ENCODE assay signal across 15 cellular contexts in genomic region chr2:74630454-74630853, GRCh38. TPM values are rescaled to one million over a fixed set of nuclear protein-coding genes. Genes with fewer than 3 reads are reported as not detected.
DNase-seq lines count a peak whose midpoint lies in the region; ATAC-seq, FAIRE-seq and TF ChIP-seq lines count a peak whose summit lies in the region.
"Not testable (repeated sequence)": the region's sequence is repeated elsewhere in the genome, so short reads cannot be mapped to it uniquely, and the experiment has no call there.
"Had no signal": no experiment of that assay in that cellular context is flagged by ENCODE, and none has a peak within 500 bp of the region (broad histone marks: within the 10 kb centered on the region; RNA-seq: fewer than 3 reads in every experiment).

No MANE protein-coding gene starts in this region.

- not testable (repeated sequence) for H3K4me2 ChIP-seq in K562 (ENCODE audit: insufficient read depth, low read length)

- not testable (repeated sequence) for H3K79me2 ChIP-seq in K562 (ENCODE audit: control insufficient read depth, insufficient read depth, low read length)

- CTCF ChIA-PET in HEK293 (lab: Yijun Ruan, JAX) = interaction anchor here (1.1 kb wide), 1 partner anchor 22 kb away, joined by 4 read pairs; no protein-coding TSS in a partner anchor
- CTCF ChIA-PET in K562 (lab: Yijun Ruan, JAX; ENCODE audit: low intra/inter-chr PET ratio) = not testable (repeated sequence)

- BruUV-seq in K562 (replicated peaks; lab: Mats Ljungman, UMichigan) = not testable (repeated sequence)

- POLR2A ChIA-PET in HEK293 (lab: Yijun Ruan, JAX); K562 (lab: Yijun Ruan, JAX): not testable (repeated sequence)

- H3K4me1 Mint-ChIP-seq in activated CD4-positive, alpha-beta T cell treated with anti-CD3 and anti-CD28 coated beads, Interleukin-2, amount 10 ng/mL, durations not matched to agents 24 days and 14 days = not testable (repeated sequence)

- not testable (repeated sequence) for H3K9ac ChIP-seq in K562 (ENCODE audit: insufficient read depth in 1 of 2, low read depth in 2 of 2, low read length in 2 of 2)

- TF ChIP-seq RAD21 in K562 (CRISPR knock-in tag; conservative IDR thresholded peaks at IDR 0.05 in 1 of 2, IDR thresholded peaks at IDR 0.05 in 1 of 2) = not testable (repeated sequence)

- H3K4me1 ChIP-seq in HEK293 (ENCODE audit: control insufficient read depth, insufficient read depth, low read length); K562 (replicated peaks in 1 of 2; ENCODE audit: control insufficient read depth in 2 of 2, insufficient read depth in 2 of 2, low read length in 2 of 2): not testable (repeated sequence)

- H3K9me3 ChIP-seq in HEK293 (ENCODE audit: control insufficient read depth, insufficient read depth, low read depth, low read length); K562 (replicated peaks; ENCODE audit: control insufficient read depth, insufficient read depth, low read depth, low read length): not testable (repeated sequence)

- not testable (repeated sequence) for H3K27ac ChIP-seq in HEK293 (ENCODE audit: extremely low read depth, low read depth, low read length); K562 (ENCODE audit: extremely low read depth, low read depth, low read length)

- H3K27ac Mint-ChIP-seq in activated CD4-positive, alpha-beta T cell treated with anti-CD3 and anti-CD28 coated beads, Interleukin-2, amount 10 ng/mL, durations not matched to agents 24 days and 14 days = not testable (repeated sequence)

- H3K27me3 ChIP-seq in K562 (ENCODE audit: control insufficient read depth in 2 of 2, insufficient read depth in 2 of 2, low read length in 2 of 2) = not testable (repeated sequence)

- intact Hi-C loops in activated CD4-positive, alpha-beta T cell treated with anti-CD3 and anti-CD28 coated beads, Interleukin-2, amount 10 ng/mL, durations not matched to agents 24 days and 14 days (cut with micrococcal nuclease); K562 (cut with micrococcal nuclease): not testable (repeated sequence)

- WGBS in K562 (ENCODE audit: insufficient coverage, low coverage, missing lambda C conversion rate) = 64% methylated on average over 3 of the region's 3 CpGs

- not testable (repeated sequence) for ATAC-seq in K562

- not testable (repeated sequence) for TF ChIP-seq EP300 in K562 (IDR thresholded peaks at IDR 0.05; ENCODE audit: low read length)

- not testable (repeated sequence) for H2AFZ ChIP-seq in K562 (ENCODE audit: low read depth, low read length)

- not testable (repeated sequence) for H3K9me3 Mint-ChIP-seq in activated CD4-positive, alpha-beta T cell treated with anti-CD3 and anti-CD28 coated beads, Interleukin-2, amount 10 ng/mL, durations not matched to agents 24 days and 14 days

- peaks cover 25% of the 10 kb centered on the region for H3K27me3 Mint-ChIP-seq in activated CD4-positive, alpha-beta T cell treated with anti-CD3 and anti-CD28 coated beads, Interleukin-2, amount 10 ng/mL, durations not matched to agents 24 days and 14 days

- DNase-seq in activated CD4-positive, alpha-beta T cell treated with anti-CD3 and anti-CD28 coated beads, Interleukin-2, amount 10 ng/mL, durations not matched to agents 24 days and 14 days = peak; percentile 26
- not testable (repeated sequence) for DNase-seq in K562 (ENCODE audit: extremely low read depth in 1 of 4, low spot score in 3 of 4)

- TF ChIP-seq POLR2A in K562 (conservative IDR thresholded peaks at IDR 0.05) = not testable (repeated sequence)

- not testable (repeated sequence) for H3K36me3 ChIP-seq in HEK293 (ENCODE audit: control insufficient read depth in 2 of 2, insufficient read depth in 1 of 2, low read length in 2 of 2); K562 (ENCODE audit: control insufficient read depth, insufficient read depth, low read length)

- H3K9me1 ChIP-seq in K562 (ENCODE audit: control insufficient read depth, insufficient read depth, low read length) = not testable (repeated sequence)

- H3K4me3 Mint-ChIP-seq in activated CD4-positive, alpha-beta T cell treated with anti-CD3 and anti-CD28 coated beads, Interleukin-2, amount 10 ng/mL, durations not matched to agents 24 days and 14 days = not testable (repeated sequence)

- not testable (repeated sequence) for H3K36me3 Mint-ChIP-seq in activated CD4-positive, alpha-beta T cell treated with anti-CD3 and anti-CD28 coated beads, Interleukin-2, amount 10 ng/mL, durations not matched to agents 24 days and 14 days (ENCODE audit: low read depth)

- H4K20me1 ChIP-seq in K562 (replicated peaks; ENCODE audit: control insufficient read depth, insufficient read depth, low read length) = not testable (repeated sequence)

- TF ChIP-seq CTCF in HEK293 (tag by site-specific recombination; IDR thresholded peaks at IDR 0.05); K562 (IDR thresholded peaks at IDR 0.05 in 2 of 3, conservative IDR thresholded peaks at IDR 0.05 in 1 of 3; ENCODE audit: insufficient read depth in 2 of 3, low read depth in 1 of 3, low read length in 3 of 3): not testable (repeated sequence)

- not testable (repeated sequence) for FAIRE-seq in K562 (lab: Jason Lieb, UNC)

- H3K4me3 ChIP-seq in HEK293 (ENCODE audit: low read depth, low read length); K562: not testable (repeated sequence)

- in situ Hi-C loops in K562 (cut with MboI) = not testable (repeated sequence)

TF ChIP-seq in HEK293, 187 proteins besides CTCF, POLR2A, EP300 and RAD21:
- TF ChIP-seq ZNF146 (tag by site-specific recombination; IDR thresholded peaks at IDR 0.05) = peak; percentile 91

TF ChIP-seq in K562, 482 proteins besides CTCF, POLR2A, EP300 and RAD21:
- peak; percentile 65 for TF ChIP-seq ZNF146 (CRISPR knock-in tag; IDR thresholded peaks at IDR 0.05; ENCODE audit: unreplicated experiment)
TF ChIP-seq in K562: peak in this region for 1; not testable (repeated sequence) for 481.

RNA-seq across cellular contexts. Expression of gene M1AP, which starts 17.7 kb away (rescaled TPM):
- not detected in 2 replicates for total RNA-seq in activated CD4-positive, alpha-beta T cell treated with anti-CD3 and anti-CD28 coated beads, Interleukin-2, amount 10 ng/mL, durations not matched to agents 24 days and 14 days
- total RNA-seq in K562 (2011; cell fraction: chromatin; rRNA removed; ENCODE audit: low replicate concordance) = not detected in 2 replicates
- not detected in 2 replicates for total RNA-seq in K562 (2011; cell fraction: nucleolus; rRNA removed)
- not detected in 2 replicates for total RNA-seq in K562 (2011; cell fraction: nucleoplasm; rRNA removed)
- total RNA-seq in K562 (2014; rRNA removed) (not detected in 2 replicates), K562 (2014; rRNA removed; fragmentation: Illumina TruSeq; extraction: Trizol) (0.10 TPM in 1 of 2 replicates, not detected in the other), K562 (2015; rRNA removed; fragmentation: Illumina TruSeq; extraction: Trizol) (0.19 and 0.33 TPM in 2 replicates), K562 (2021) (0.11 TPM in 1 of 2 replicates, not detected in the other)
- polyA plus RNA-seq in K562 (2011; rRNA removed) (0.05 TPM in 1 of 2 replicates, not detected in the other), K562 (2014; fragmentation: Illumina TruSeq; extraction: Trizol) (0.07 and 0.10 TPM in 2 replicates), K562 (2014; fragmentation: Nextera tagmentation; extraction: Ambion mirVana) (under 1 TPM; 0.06 to 0.15 TPM), K562 (2014; rRNA removed) (0.30 TPM in 1 of 2 replicates, not detected in the other)
- not detected in 2 replicates for polyA plus RNA-seq in K562 (2011; cell fraction: cytosol; rRNA removed)
- 0.07 and 0.10 TPM in 2 replicates for polyA plus RNA-seq in K562 (2011; cell fraction: nucleus; rRNA removed)
- 0.23 and 0.44 TPM in 2 replicates for polyA plus RNA-seq in K562 (2012)
- not detected in 2 replicates for polyA minus RNA-seq in K562 (2011; rRNA and poly(A)+ RNA removed)
- not detected in 2 replicates for polyA minus RNA-seq in K562 (2011; cell fraction: cytosol; rRNA and poly(A)+ RNA removed)
- polyA minus RNA-seq in K562 (2011; cell fraction: nucleus; rRNA and poly(A)+ RNA removed) = not detected in 2 replicates
- total RNA-seq: A172; A673; B cell; Caco-2; Calu3; CD4-positive, alpha-beta memory T cell; CD4-positive, alpha-beta T cell; CD4-positive, CD25-positive, alpha-beta regulatory T cell; CD8-positive, alpha-beta memory T cell; CD8-positive, alpha-beta T cell; Daoy had no signal
- polyA plus RNA-seq: A549; CD4-positive, CD25-positive, alpha-beta regulatory T cell had no signal

RNA-seq across cellular contexts. Expression of gene SEMA4F, which starts 23.6 kb away (rescaled TPM):
- total RNA-seq in activated CD4-positive, alpha-beta T cell treated with anti-CD3 and anti-CD28 coated beads, Interleukin-2, amount 10 ng/mL, durations not matched to agents 24 days and 14 days = 3.5 and 4.8 TPM in 2 replicates
- total RNA-seq in K562 (2011; cell fraction: chromatin; rRNA removed; ENCODE audit: low replicate concordance) = 0.56 and 1.1 TPM in 2 replicates
- total RNA-seq in K562 (2011; cell fraction: nucleolus; rRNA removed) = 0.83 and 0.92 TPM in 2 replicates
- total RNA-seq in K562 (2011; cell fraction: nucleoplasm; rRNA removed) = 0.88 and 1.2 TPM in 2 replicates
- 0.27 and 0.90 TPM in 2 replicates for total RNA-seq in K562 (2014; rRNA removed)
- 0.33 and 0.67 TPM in 2 replicates for total RNA-seq in K562 (2014; rRNA removed; fragmentation: Illumina TruSeq; extraction: Trizol)
- 0.33 and 0.60 TPM in 2 replicates for total RNA-seq in K562 (2015; rRNA removed; fragmentation: Illumina TruSeq; extraction: Trizol)
- 1.3 and 1.6 TPM in 2 replicates for total RNA-seq in K562 (2021)
- 0.30 and 0.79 TPM in 2 replicates for polyA plus RNA-seq in K562 (2011; rRNA removed)
- polyA plus RNA-seq in K562 (2011; cell fraction: cytosol; rRNA removed) = 0.27 and 0.95 TPM in 2 replicates
- polyA plus RNA-seq in K562 (2011; cell fraction: nucleus; rRNA removed) = 0.91 and 2.0 TPM in 2 replicates
- 0.68 and 1.8 TPM in 2 replicates for polyA plus RNA-seq in K562 (2012)
- polyA plus RNA-seq in K562 (2014; fragmentation: Illumina TruSeq; extraction: Trizol) = 0.43 and 0.61 TPM in 2 replicates
- polyA plus RNA-seq in K562 (2014; fragmentation: Nextera tagmentation; extraction: Ambion mirVana) = under 1 TPM; 0.08 to 0.18 TPM
- polyA plus RNA-seq in K562 (2014; rRNA removed) = 0.72 and 1.2 TPM in 2 replicates
- polyA minus RNA-seq in K562 (2011; rRNA and poly(A)+ RNA removed) = 0.21 and 0.56 TPM in 2 replicates
- 0.36 and 1.3 TPM in 2 replicates for polyA minus RNA-seq in K562 (2011; cell fraction: cytosol; rRNA and poly(A)+ RNA removed)
- 0.33 and 0.81 TPM in 2 replicates for polyA minus RNA-seq in K562 (2011; cell fraction: nucleus; rRNA and poly(A)+ RNA removed)
